Comparison of ENCODE assay signal across 22 cellular contexts in the genomic region with DNA sequence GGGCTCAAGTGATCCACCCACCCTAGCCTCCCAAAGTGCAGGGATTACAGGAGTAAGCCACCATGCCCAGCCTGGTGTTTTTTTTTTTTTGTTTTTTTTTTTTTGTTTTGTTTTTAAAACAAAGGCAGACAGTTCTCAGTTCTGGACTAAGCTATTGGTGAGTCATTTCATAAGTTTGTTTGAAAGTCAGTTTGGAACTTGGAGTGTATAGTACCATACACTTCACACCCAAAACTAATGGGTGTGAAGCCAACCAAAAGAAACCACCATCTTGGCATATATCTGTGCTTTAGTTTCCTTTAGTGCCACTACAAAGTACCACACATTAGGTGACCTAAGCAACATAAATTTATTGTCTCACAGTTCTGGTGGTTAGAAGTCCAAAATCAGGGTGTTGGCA. TPM values are rescaled to one million over a fixed set of nuclear protein-coding genes. Genes with fewer than 3 reads are reported as not detected.
DNase-seq lines count a peak whose midpoint lies in the region; ATAC-seq, FAIRE-seq and TF ChIP-seq lines count a peak whose summit lies in the region.
"Had no signal": no experiment of that assay in that cellular context is flagged by ENCODE, and none has a peak within 500 bp of the region (broad histone marks: within the 10 kb centered on the region; RNA-seq: fewer than 3 reads in every experiment).

No MANE protein-coding gene starts in this region.

- no peaks in the 10 kb centered on the region for H4K20me1 ChIP-seq in HepG2 (ENCODE audit: insufficient read depth, low read length)
- H4K20me1 ChIP-seq: BLaER1 treated with 17β-estradiol and CSF1 and Interleukin-3, amounts not matched to agents 10 nM and 100 nM had no signal

- H3K27ac ChIP-seq in HepG2 (ENCODE audit: extremely low read length, insufficient read depth, low read length) (no peak overlapping the region), right lobe of liver (no peak overlapping the region)
- H3K27ac ChIP-seq: A549; BLaER1 treated with 17β-estradiol and CSF1 and Interleukin-3, amounts not matched to agents 10 nM and 100 nM had no signal

- CTCF ChIA-PET in HepG2 (lab: Yijun Ruan, JAX; ENCODE audit: low intra/inter-chr PET ratio, low total read pairs): no interaction called here

- TF ChIP-seq POLR2A in HepG2 (IDR thresholded peaks at IDR 0.05; ENCODE audit: insufficient read depth in 1 of 2, low read depth in 2 of 2, low read length in 2 of 2): no peak
- no peak for TF ChIP-seq POLR2A in right lobe of liver (IDR thresholded peaks at IDR 0.05)

- no peak overlapping the region for H3K4me3 ChIP-seq in HepG2 (replicated peaks in 1 of 3; ENCODE audit: insufficient read depth in 1 of 3, low read depth in 2 of 3, low read length in 3 of 3)
- no peak overlapping the region for H3K4me3 ChIP-seq in right lobe of liver
- H3K4me3 ChIP-seq: A549; BLaER1 treated with 17β-estradiol and CSF1 and Interleukin-3, amounts not matched to agents 10 nM and 100 nM had no signal

- H3K36me3 ChIP-seq in HepG2 (replicated peaks in 1 of 2; ENCODE audit: control insufficient read depth in 1 of 2, insufficient read depth in 2 of 2, low read length in 2 of 2) (no peaks in the 10 kb centered on the region), right lobe of liver (no peaks in the 10 kb centered on the region)
- H3K36me3 ChIP-seq: BLaER1 treated with 17β-estradiol and CSF1 and Interleukin-3, amounts not matched to agents 10 nM and 100 nM had no signal

- DNase-seq in HepG2 (ENCODE audit: low spot score): no peak
- DNase-seq in right lobe of liver: no peak
- DNase-seq in astrocyte of the hippocampus (ENCODE audit: low read depth, low spot score): peak; percentile 40
- no peak for DNase-seq in urothelium cell line (ENCODE audit: low spot score)
- no peak for DNase-seq in activated gamma-delta T cell treated with Interleukin-2 at 50 U/mL for 16 hours
- no peak for DNase-seq in amniotic stem cell (lab: John Stamatoyannopoulos, UW)
- no peak for DNase-seq in glomerular visceral epithelial cell (ENCODE audit: extremely low spot score)
- DNase-seq: DMS79 treated with DMSO at 0.1 percent for 48 hours, Kasumi-1, MM.1S, NCI-H1105, NCI-H1694 treated with DMSO at 0.1 percent for 48 hours, NCI-H2107, NCI-H2227 treated with DMSO at 0.1 percent for 48 hours, NCI-H524 treated with DMSO at 0.1 percent for 48 hours had no signal

- POLR2A ChIA-PET in HepG2 (lab: Yijun Ruan, JAX): no interaction called here

- no TSS peak for BruUV-seq in HepG2 (replicated peaks; lab: Mats Ljungman, UMichigan)

- TF ChIP-seq RAD21 in HepG2 (CRISPR knock-in tag; IDR thresholded peaks at IDR 0.05): no peak

- in situ Hi-C loops in HepG2 (cut with HindIII; ENCODE audit: extremely low pct_ligation_motif_present, low pct_unique_long_range_greater_than_20kb): no loop called here

- no peak for FAIRE-seq in HepG2 (lab: Jason Lieb, UNC)
- FAIRE-seq in urothelium cell line (lab: Jason Lieb, UNC): peak; percentile 20
- FAIRE-seq: A549, GM19239, H1 had no signal

- no peak for TF ChIP-seq CTCF in HepG2 (CRISPR knock-in tag; IDR thresholded peaks at IDR 0.05)
- no peak for TF ChIP-seq CTCF in right lobe of liver (IDR thresholded peaks at IDR 0.05)

- H3K9ac ChIP-seq in HepG2 (ENCODE audit: insufficient read depth, low read depth, low read length): no peak overlapping the region
- H3K9ac ChIP-seq: BLaER1 treated with 17β-estradiol and CSF1 and Interleukin-3, amounts not matched to agents 10 nM and 100 nM had no signal

- intact Hi-C loops in HepG2 (cut with micrococcal nuclease; ENCODE audit: unreplicated experiment) (no loop called here), right lobe of liver (cut with DNase I) (no loop called here)

- no peaks in the 10 kb centered on the region for H3K79me2 ChIP-seq in HepG2 (ENCODE audit: insufficient read depth, low read length)

- TF ChIP-seq EP300 in HepG2 (IDR thresholded peaks at IDR 0.05; ENCODE audit: low read depth in 2 of 2, low read length in 2 of 2) (no peak), HepG2 (CRISPR knock-in tag; IDR thresholded peaks at IDR 0.05; ENCODE audit: borderline replicate concordance) (no peak)

- H3K9me3 ChIP-seq in HepG2 (ENCODE audit: low read length): no peaks in the 10 kb centered on the region
- no peaks in the 10 kb centered on the region for H3K9me3 ChIP-seq in right lobe of liver
- H3K9me3 ChIP-seq: A549; BLaER1 treated with 17β-estradiol and CSF1 and Interleukin-3, amounts not matched to agents 10 nM and 100 nM had no signal

- H3K4me1 ChIP-seq in HepG2 (ENCODE audit: insufficient read depth, low read length): no peaks in the 10 kb centered on the region
- no peaks in the 10 kb centered on the region for H3K4me1 ChIP-seq in right lobe of liver
- H3K4me1 ChIP-seq: A549; BLaER1 treated with 17β-estradiol and CSF1 and Interleukin-3, amounts not matched to agents 10 nM and 100 nM had no signal

- peak overlapping the region; percentile 3 for H2AFZ ChIP-seq in HepG2 (ENCODE audit: low read length)

- 0 out of 5 replicates have a peak, but pooled peaks cover 0 to 1% of the 10 kb centered on the region in 2 experiments for H3K27me3 ChIP-seq in HepG2 (ENCODE audit: control insufficient read depth in 1 of 2, insufficient read depth in 2 of 2, low read length in 2 of 2)
- H3K27me3 ChIP-seq in right lobe of liver: no peaks in the 10 kb centered on the region
- H3K27me3 ChIP-seq: BLaER1 treated with 17β-estradiol and CSF1 and Interleukin-3, amounts not matched to agents 10 nM and 100 nM had no signal

- ATAC-seq in HepG2 (no peak), right lobe of liver (no peak), GM21529 (IDR thresholded peaks at IDR 0.05; ENCODE audit: unreplicated experiment) (peak; percentile 68)
- ATAC-seq: A549, Panc1 had no signal

- no peak overlapping the region for H3K4me2 ChIP-seq in HepG2 (ENCODE audit: low read depth, low read length)
- H3K4me2 ChIP-seq: A549; BLaER1 treated with 17β-estradiol and CSF1 and Interleukin-3, amounts not matched to agents 10 nM and 100 nM had no signal

TF ChIP-seq in HepG2, 621 proteins besides CTCF, POLR2A, EP300 and RAD21 (continues in another document):
- TF ChIP-seq MAF1 (CRISPR knock-in tag; IDR thresholded peaks at IDR 0.05; ENCODE audit: borderline replicate concordance) (no peak), ZKSCAN1 (IDR thresholded peaks at IDR 0.05; ENCODE audit: low read length) (no peak), ZNF34 (CRISPR knock-in tag; IDR thresholded peaks at IDR 0.05; ENCODE audit: borderline replicate concordance) (no peak), HNF4G (IDR thresholded peaks at IDR 0.05; ENCODE audit: borderline replicate concordance, low read depth, low read length) (no peak), HNF4G (CRISPR knock-in tag; IDR thresholded peaks at IDR 0.05; ENCODE audit: borderline replicate concordance, low read depth) (no peak), PRPF4 (IDR thresholded peaks at IDR 0.05; ENCODE audit: low read depth, low read length, poor library complexity, severe bottlenecking) (no peak), SRSF4 (IDR thresholded peaks at IDR 0.05; ENCODE audit: low read depth, low read length, poor library complexity, severe bottlenecking) (no peak), POGK (CRISPR knock-in tag; conservative IDR thresholded peaks at IDR 0.05) (no peak)

RNA-seq across cellular contexts. Expression of gene MAST4, which starts 13.4 kb away (rescaled TPM):
- total RNA-seq in HepG2 (2016; rRNA removed; fragmentation: Illumina TruSeq; extraction: Trizol) (3.7 and 4.4 TPM in 2 replicates), right lobe of liver (10 to 100 TPM in 5 of 6 experiments, 1 to 10 TPM in 1; 9.4 to 23.5 (median 13.9) TPM)
- total RNA-seq in HepG2 (2016; cell fraction: cytosol; rRNA removed; fragmentation: Illumina TruSeq; extraction: Trizol; ENCODE audit: low read depth): 1.0 and 1.3 TPM in 2 replicates
- 3.8 and 4.1 TPM in 2 replicates for total RNA-seq in HepG2 (2016; cell fraction: insoluble cytoplasmic fraction; rRNA removed; fragmentation: Illumina TruSeq; extraction: Trizol)
- 1.8 and 2.1 TPM in 2 replicates for total RNA-seq in HepG2 (2016; cell fraction: membrane; rRNA removed; fragmentation: Illumina TruSeq; extraction: Trizol)
- 11.7 and 12.8 TPM in 2 replicates for total RNA-seq in HepG2 (2016; cell fraction: nucleus; rRNA removed; fragmentation: Illumina TruSeq; extraction: Trizol)
- 2.8 and 3.4 TPM in 2 replicates for polyA plus RNA-seq in HepG2 (2011; rRNA removed)
- polyA plus RNA-seq in HepG2 (2011; cell fraction: cytosol; rRNA removed): 1.4 and 2.3 TPM in 2 replicates
- 9.0 and 10.2 TPM in 2 replicates for polyA plus RNA-seq in HepG2 (2011; cell fraction: nucleus; rRNA removed)
- polyA plus RNA-seq in HepG2 (2012): 3.1 and 3.3 TPM in 2 replicates
- 0.25 and 0.60 TPM in 2 replicates for polyA plus RNA-seq in HepG2 (2016; cell fraction: cytosol; fragmentation: Illumina TruSeq; extraction: Trizol; ENCODE audit: low read depth)
- 1.2 and 1.7 TPM in 2 replicates for polyA plus RNA-seq in HepG2 (2016; cell fraction: insoluble cytoplasmic fraction; fragmentation: Illumina TruSeq; extraction: Trizol; ENCODE audit: low read depth)
- 0.10 and 0.70 TPM in 2 replicates for polyA plus RNA-seq in HepG2 (2016; cell fraction: membrane; fragmentation: Illumina TruSeq; extraction: Trizol; ENCODE audit: low read depth)
- polyA plus RNA-seq in HepG2 (2016; cell fraction: nucleus; fragmentation: Illumina TruSeq; extraction: Trizol; ENCODE audit: insufficient read depth, low read depth): 4.5 and 5.3 TPM in 2 replicates
- 8.5 and 17.8 TPM in 2 replicates for polyA minus RNA-seq in HepG2 (2011; rRNA and poly(A)+ RNA removed; ENCODE audit: low replicate concordance)
- polyA minus RNA-seq in HepG2 (2011; cell fraction: cytosol; rRNA and poly(A)+ RNA removed): 7.1 and 8.5 TPM in 2 replicates
- polyA minus RNA-seq in HepG2 (2011; cell fraction: nucleus; rRNA and poly(A)+ RNA removed): 39.4 and 47.9 TPM in 2 replicates
- total RNA-seq: G401 had no signal
